9 cellular contexts compared by ENCODE assay signal in the genomic region with DNA sequence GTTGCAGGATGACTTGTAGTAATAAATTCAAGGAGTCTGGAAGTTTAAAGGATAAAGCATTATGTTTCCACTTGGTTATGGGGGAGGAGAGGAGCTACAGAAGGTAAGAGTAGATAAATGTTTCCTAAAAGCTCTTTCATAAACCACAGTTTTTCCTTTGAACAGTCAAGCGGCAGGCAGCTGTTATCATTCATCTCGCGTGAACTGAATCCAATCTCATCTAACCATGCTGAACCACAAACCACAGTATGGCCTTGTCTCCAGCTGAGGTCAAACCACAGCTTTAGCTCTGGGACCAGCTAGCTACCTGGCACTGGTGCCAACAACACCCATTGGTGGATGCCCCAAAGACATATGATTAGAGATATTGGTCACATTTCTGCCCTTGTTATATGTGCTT.
A peak's percentile ranks its signal among the peaks of the same experiment; 100 is the strongest.
DNase-seq lines count a peak whose midpoint lies in the region; ATAC-seq and TF ChIP-seq lines count a peak whose summit lies in the region.
"Had no signal": no experiment of that assay in that cellular context is flagged by ENCODE, and none has a peak within 500 bp of the region (broad histone marks: within the 10 kb centered on the region; RNA-seq: fewer than 3 reads in every experiment).

No MANE protein-coding gene starts in this region.

- TF ChIP-seq POLR2A in heart left ventricle (IDR thresholded peaks at IDR 0.05) (no peak), uterus (IDR thresholded peaks at IDR 0.05) (no peak)

- H3K4me3 ChIP-seq in fibroblast of the aortic adventitia (ENCODE audit: low read depth, low read length): no peak overlapping the region
- no peak overlapping the region for H3K4me3 ChIP-seq in heart left ventricle
- H3K4me3 ChIP-seq in uterus: no peak overlapping the region

- H3K4me1 Mint-ChIP-seq in HFFc6 (ENCODE audit: low read depth): peaks cover 16% of the 10 kb centered on the region
- H3K4me1 Mint-ChIP-seq in T-helper 17 cell: peaks cover 12% of the 10 kb centered on the region

- H3K4me3 Mint-ChIP-seq in HFFc6 (no peak overlapping the region), T-helper 17 cell (no peak overlapping the region)

- H3K27ac ChIP-seq in heart left ventricle (no peak overlapping the region), uterus (no peak overlapping the region)
- H3K27ac ChIP-seq: neutrophil had no signal

- intact Hi-C loops in heart left ventricle (cut with DNase I) (no loop called here), uterus (cut with DNase I; ENCODE audit: low total_unique reads) (no loop called here)

- H3K36me3 Mint-ChIP-seq in HFFc6 (ENCODE audit: low read depth) (no peaks in the 10 kb centered on the region), T-helper 17 cell (ENCODE audit: low read depth) (no peaks in the 10 kb centered on the region)

- H3K9me3 Mint-ChIP-seq in HFFc6: no peaks in the 10 kb centered on the region

- H3K27me3 Mint-ChIP-seq in HFFc6 (ENCODE audit: insufficient read depth): peaks cover 27% of the 10 kb centered on the region
- peaks cover 56% of the 10 kb centered on the region for H3K27me3 Mint-ChIP-seq in T-helper 17 cell

- no peaks in the 10 kb centered on the region for H3K27me3 ChIP-seq in heart left ventricle
- no peaks in the 10 kb centered on the region for H3K27me3 ChIP-seq in uterus

- peak; percentile 83 for ATAC-seq in T-helper 17 cell
- ATAC-seq in heart left ventricle: no peak
- ATAC-seq in HG02678 (IDR thresholded peaks at IDR 0.05; ENCODE audit: unreplicated experiment): no peak
- no peak for ATAC-seq in GM21528 (IDR thresholded peaks at IDR 0.05; ENCODE audit: low FRiP score, unreplicated experiment)

- H3K4me1 ChIP-seq in heart left ventricle (no peaks in the 10 kb centered on the region), uterus (no peaks in the 10 kb centered on the region)

- TF ChIP-seq CTCF in HFFc6 (IDR thresholded peaks at IDR 0.05): no peak
- no peak for TF ChIP-seq CTCF in fibroblast of the aortic adventitia (IDR thresholded peaks at IDR 0.05; ENCODE audit: insufficient read depth, low read length)
- TF ChIP-seq CTCF in heart left ventricle (IDR thresholded peaks at IDR 0.05): no peak
- TF ChIP-seq CTCF in uterus (IDR thresholded peaks at IDR 0.05): no peak

- in situ Hi-C loops in Caki2 (cut with HindIII; ENCODE audit: low pct_unique_long_range_greater_than_20kb, low sequenced_read_pairs): no loop called here

- H3K36me3 ChIP-seq in heart left ventricle (peaks cover 0 to 64% (median 0%) of the 10 kb centered on the region in 9 donors), uterus (no peaks in the 10 kb centered on the region)
- H3K36me3 ChIP-seq: neutrophil had no signal

- no peak overlapping the region for H3K27ac Mint-ChIP-seq in HFFc6
- peak overlapping the region; percentile 39 for H3K27ac Mint-ChIP-seq in T-helper 17 cell

- no peaks in the 10 kb centered on the region for H3K9me3 ChIP-seq in T-helper 17 cell (ENCODE audit: control insufficient read depth, low read length, poor library complexity, severe bottlenecking)
- H3K9me3 ChIP-seq in heart left ventricle: no peaks in the 10 kb centered on the region
- H3K9me3 ChIP-seq in uterus: no peaks in the 10 kb centered on the region
- H3K9me3 ChIP-seq: neutrophil had no signal

- DNase-seq in Caki2 (ENCODE audit: low read depth) (peak; percentile 42), HFFc6 (peak; percentile 61), T-helper 17 cell (no peak), fibroblast of the aortic adventitia (ENCODE audit: low read depth) (peak; percentile 79), heart left ventricle (no peak), uterus (no peak)

- 75 to 95% (median 87%) methylated on average over 3 of the region's 3 CpGs for WGBS in heart left ventricle, 4 donors

Comparison
In these comparisons a context has a peak if more than half of its experiments do, and no peak if none do; other contexts are left out.
1. DNase-seq: peak in Caki2 (single experiment), HFFc6 (single experiment) and fibroblast of the aortic adventitia (single experiment); none in T-helper 17 cell (0 of 3), heart left ventricle (0 of 5) and uterus (0 of 2).